ENCODE assay signal across 27 cellular contexts in the genomic region with DNA sequence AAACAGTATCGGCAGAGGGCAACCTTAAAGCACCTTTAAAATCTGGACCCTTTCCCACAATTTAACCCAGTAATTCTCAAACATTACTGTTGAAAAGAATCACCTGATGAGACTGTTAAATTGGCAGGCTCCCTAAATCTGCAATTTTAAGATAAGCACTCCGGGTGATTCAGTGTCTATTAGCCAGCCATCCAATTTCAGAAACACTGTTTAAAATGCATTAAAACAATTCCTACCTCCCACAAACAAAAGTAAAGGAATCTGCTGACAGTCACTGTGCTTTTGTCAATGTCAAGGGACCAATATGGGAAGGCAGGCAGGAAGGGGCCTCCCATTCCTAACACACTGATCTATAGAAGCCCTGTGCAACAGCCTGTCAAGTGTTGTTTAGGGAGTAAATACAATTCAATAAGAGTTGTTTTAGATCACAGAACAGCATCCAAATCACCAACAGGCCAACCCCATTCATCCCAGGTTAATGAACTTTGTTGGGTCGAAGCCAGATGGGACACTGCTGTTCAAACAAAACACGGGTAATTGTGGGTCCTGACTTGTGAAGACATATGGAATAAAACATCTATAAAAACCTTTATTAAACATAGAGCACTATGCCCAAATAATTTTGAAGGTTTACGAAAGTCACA. TPM values are rescaled to one million over a fixed set of nuclear protein-coding genes. Genes with fewer than 3 reads are reported as not detected.
DNase-seq lines count a peak whose midpoint lies in the region; ATAC-seq, FAIRE-seq and TF ChIP-seq lines count a peak whose summit lies in the region.
"Had no signal": no experiment of that assay in that cellular context is flagged by ENCODE, and none has a peak within 500 bp of the region (broad histone marks: within the 10 kb centered on the region; RNA-seq: fewer than 3 reads in every experiment).

No MANE protein-coding gene starts in this region.

- no peak for TF ChIP-seq EP300 in GM12878 (IDR thresholded peaks at IDR 0.05; ENCODE audit: borderline replicate concordance in 1 of 2, control insufficient read depth in 1 of 2, low read depth in 2 of 2, low read length in 2 of 2)

- no peak for ATAC-seq in activated CD4-positive, alpha-beta T cell treated with anti-CD3 and anti-CD28 coated beads for 36 hours
- no peak for ATAC-seq in stimulated activated naive CD8-positive, alpha-beta T cell treated with anti-CD3 and anti-CD28 coated beads, Interleukin-15, Interleukin-2, amounts not matched to agents 100 U/mL and 50 U/mL, for 24 hours
- no peak for ATAC-seq in GM12878
- ATAC-seq: left colon, mucosa of descending colon had no signal

- H3K36me3 ChIP-seq in GM12878 (ENCODE audit: control insufficient read depth in 2 of 2, insufficient read depth in 2 of 2, low read length in 1 of 2) = peaks cover 2 to 8% of the 10 kb centered on the region in 2 experiments
- H3K36me3 ChIP-seq: colonic mucosa had no signal

- no peaks in the 10 kb centered on the region for H3K9me3 ChIP-seq in GM12878 (replicated peaks; ENCODE audit: control insufficient read depth, insufficient read depth, low read length)
- H3K9me3 ChIP-seq: BE2C, colonic mucosa, heart left ventricle, mucosa of descending colon, neutrophil, SJSA1 had no signal

- no peak overlapping the region for H2AFZ ChIP-seq in GM12878 (ENCODE audit: control insufficient read depth, low read depth, low read length)

- RAD21 ChIA-PET in GM12878 (lab: Charles Lee; ENCODE audit: unreplicated experiment) = interaction anchor here (0.9 to 1.1 kb wide), 2 partner anchors 25 to 213 kb away, joined by 3 to 4 read pairs; no protein-coding TSS in a partner anchor

- H3K9me3 Mint-ChIP-seq in activated CD4-positive, alpha-beta T cell treated with anti-CD3 and anti-CD28 coated beads for 36 hours (ENCODE audit: low read depth) = no peaks in the 10 kb centered on the region
- no peaks in the 10 kb centered on the region for H3K9me3 Mint-ChIP-seq in stimulated activated naive CD8-positive, alpha-beta T cell treated with anti-CD3 and anti-CD28 coated beads, Interleukin-15, Interleukin-2, amounts not matched to agents 100 ng/mL and 50 ng/mL, for 24 hours
- H3K9me3 Mint-ChIP-seq: activated naive CD8-positive, alpha-beta T cell treated with anti-CD3 and anti-CD28 coated beads, Interleukin-2, amount 10 ng/mL, durations not matched to agents 7 days and 5 days; H9 had no signal

- intact Hi-C loops in activated CD4-positive, alpha-beta T cell treated with anti-CD3 and anti-CD28 coated beads for 36 hours (cut with DNase I, micrococcal nuclease) = loop anchor here in 1 of 2 experiments (2.0 kb wide), 1 partner anchor 461 kb away; a partner anchor contains a TSS
- intact Hi-C loops in GM12878 (cut with micrococcal nuclease; ENCODE audit: unreplicated experiment) = no loop called here

- peaks cover 48% of the 10 kb centered on the region for H3K4me1 ChIP-seq in GM12878 (ENCODE audit: control insufficient read depth, insufficient read depth, low read length)

- H3K4me1 Mint-ChIP-seq in activated CD4-positive, alpha-beta T cell treated with anti-CD3 and anti-CD28 coated beads for 36 hours = peaks cover 100% of the 10 kb centered on the region
- H3K4me1 Mint-ChIP-seq in stimulated activated naive CD8-positive, alpha-beta T cell treated with anti-CD3 and anti-CD28 coated beads, Interleukin-15, Interleukin-2, amounts not matched to agents 100 ng/mL and 50 ng/mL, for 24 hours (ENCODE audit: low read depth) = peaks cover 100% of the 10 kb centered on the region

- H3K27me3 Mint-ChIP-seq in activated CD4-positive, alpha-beta T cell treated with anti-CD3 and anti-CD28 coated beads for 36 hours = no peaks in the 10 kb centered on the region
- H3K27me3 Mint-ChIP-seq in stimulated activated naive CD8-positive, alpha-beta T cell treated with anti-CD3 and anti-CD28 coated beads, Interleukin-15, Interleukin-2, amounts not matched to agents 100 ng/mL and 50 ng/mL, for 24 hours = no peaks in the 10 kb centered on the region
- H3K27me3 Mint-ChIP-seq: activated naive CD8-positive, alpha-beta T cell treated with anti-CD3 and anti-CD28 coated beads, Interleukin-2, amount 10 ng/mL, durations not matched to agents 7 days and 5 days had no signal

- H3K4me3 ChIP-seq in GM12878 = no peak overlapping the region
- no peak overlapping the region for H3K4me3 ChIP-seq in coronary artery
- H3K4me3 ChIP-seq: colonic mucosa, heart left ventricle, mucosa of descending colon, SJSA1, smooth muscle cell had no signal

- FAIRE-seq in GM12878 (lab: Jason Lieb, UNC) = no peak
- FAIRE-seq: urothelium cell line had no signal

- BruUV-seq in GM12878 (replicated peaks; lab: Mats Ljungman, UMichigan) = no TSS peak

- no peaks in the 10 kb centered on the region for H3K27me3 ChIP-seq in GM12878 (replicated peaks in 1 of 2; ENCODE audit: control insufficient read depth in 2 of 2, insufficient read depth in 2 of 2, low read length in 1 of 2)
- H3K27me3 ChIP-seq: BE2C, brain microvascular endothelial cell, colonic mucosa, heart left ventricle, neutrophil, SJSA1 had no signal

- in situ Hi-C loops in GM12878 (cut with MboI) = no loop called here

- SMC1A ChIA-PET in GM12878 (lab: Charles Lee; ENCODE audit: uncharacterized antibody, unreplicated experiment) = interaction anchor here (1.0 to 1.8 kb wide), 3 partner anchors 18 to 25 kb away, joined by 3 to 8 read pairs (median 4); no protein-coding TSS in a partner anchor

- H3K27ac ChIP-seq in GM12878 (ENCODE audit: control insufficient read depth, insufficient read depth) (no peak overlapping the region), coronary artery (no peak overlapping the region)
- H3K27ac ChIP-seq: brain microvascular endothelial cell, colonic mucosa, neutrophil, SJSA1 had no signal

- no peak overlapping the region for H3K9ac ChIP-seq in GM12878 (ENCODE audit: control insufficient read depth, insufficient read depth, low read length)

- H4K20me1 ChIP-seq in GM12878 (ENCODE audit: control insufficient read depth, insufficient read depth) = no peaks in the 10 kb centered on the region

- TF ChIP-seq POLR2A in GM12878 (IDR thresholded peaks at IDR 0.05; ENCODE audit: low read depth, low read length) = no peak

- H3K36me3 Mint-ChIP-seq in activated CD4-positive, alpha-beta T cell treated with anti-CD3 and anti-CD28 coated beads for 36 hours (ENCODE audit: low read depth) = peaks cover 61% of the 10 kb centered on the region
- H3K36me3 Mint-ChIP-seq in stimulated activated naive CD8-positive, alpha-beta T cell treated with anti-CD3 and anti-CD28 coated beads, Interleukin-15, Interleukin-2, amounts not matched to agents 100 ng/mL and 50 ng/mL, for 24 hours (ENCODE audit: low read depth) = peaks cover 79% of the 10 kb centered on the region

- no peak for DNase-seq in activated CD4-positive, alpha-beta T cell treated with anti-CD3 and anti-CD28 coated beads for 36 hours
- DNase-seq in activated CD4-positive, alpha-beta T cell treated with anti-CD3 and anti-CD28 coated beads, Interleukin-2, amount 50 U/mL, for 4 hours = no peak
- DNase-seq in stimulated activated naive CD8-positive, alpha-beta T cell treated with anti-CD3 and anti-CD28 coated beads, Interleukin-15, Interleukin-2, amounts not matched to agents 100 U/mL and 50 U/mL, for 24 hours = no peak
- DNase-seq in GM12878 (ENCODE audit: low read depth, low spot score) (no peak), globus pallidus (ENCODE audit: low spot score) (no peak), COR-L47 (lab: John Stamatoyannopoulos, UW) (no peak), coronary artery (ENCODE audit: low spot score) (no peak)
- DNase-seq: activated naive CD8-positive, alpha-beta T cell treated with anti-CD3 and anti-CD28 coated beads, Interleukin-2, amount 10 ng/mL, durations not matched to agents 7 days and 5 days; BE2C; brain microvascular endothelial cell; H9; heart left ventricle; KBM-7; left colon; mucosa of descending colon; NCI-H2029; NCI-H226; NCI-H774; T1000 had no signal

- POLR2A ChIA-PET in activated CD4-positive, alpha-beta T cell treated with anti-CD3 and anti-CD28 coated beads for 36 hours (lab: Charles Lee) = interaction anchor here (1.0 to 1.8 kb wide), 2 partner anchors 18 to 22 kb away, joined by 10 to 21 read pairs; a partner anchor contains a TSS
- POLR2A ChIA-PET in GM12878 (lab: Charles Lee) = interaction anchor here (1.0 to 1.8 kb wide), 3 partner anchors 10 to 21 kb away, joined by 3 to 8 read pairs (median 8); a partner anchor contains a TSS

- WGBS in GM12878 (ENCODE audit: insufficient coverage, insufficient replicate concordance, low lambda C conversion rate, missing lambda C conversion rate) = 68% methylated on average over 5 of the region's 5 CpGs

- TF ChIP-seq RAD21 in GM12878 (IDR thresholded peaks at IDR 0.05; ENCODE audit: insufficient read depth, low read depth, low read length) = no peak

- H3K4me3 Mint-ChIP-seq in activated CD4-positive, alpha-beta T cell treated with anti-CD3 and anti-CD28 coated beads for 36 hours = peak overlapping the region; percentile 41
- H3K4me3 Mint-ChIP-seq in stimulated activated naive CD8-positive, alpha-beta T cell treated with anti-CD3 and anti-CD28 coated beads, Interleukin-15, Interleukin-2, amounts not matched to agents 100 ng/mL and 50 ng/mL, for 24 hours = peak overlapping the region; percentile 84
- H3K4me3 Mint-ChIP-seq: activated naive CD8-positive, alpha-beta T cell treated with anti-CD3 and anti-CD28 coated beads, Interleukin-2, amount 10 ng/mL, durations not matched to agents 7 days and 5 days; H9 had no signal

- 0 out of 2 replicates have a peak overlapping the region, but pooled peaks have one; percentile 12 for H3K4me2 ChIP-seq in GM12878 (ENCODE audit: control insufficient read depth, insufficient read depth)
- H3K4me2 ChIP-seq: smooth muscle cell had no signal

- CTCF ChIA-PET in activated CD4-positive, alpha-beta T cell treated with anti-CD3 and anti-CD28 coated beads for 36 hours (lab: Charles Lee) = interaction anchor here (0.6 to 1.7 kb wide), 2 partner anchors 18 to 345 kb away, joined by 3 to 10 read pairs; no protein-coding TSS in a partner anchor
- CTCF ChIA-PET in GM12878 (lab: Yijun Ruan, JAX) = interaction anchor here (1.4 to 1.8 kb wide), 2 partner anchors 22 to 46 kb away, joined by 5 to 6 read pairs; no protein-coding TSS in a partner anchor

- peaks cover 45% of the 10 kb centered on the region for H3K79me2 ChIP-seq in GM12878 (ENCODE audit: control insufficient read depth, insufficient read depth, low read length)

- peak overlapping the region; percentile 98 for H3K27ac Mint-ChIP-seq in activated CD4-positive, alpha-beta T cell treated with anti-CD3 and anti-CD28 coated beads for 36 hours
- peak overlapping the region; percentile 100 for H3K27ac Mint-ChIP-seq in stimulated activated naive CD8-positive, alpha-beta T cell treated with anti-CD3 and anti-CD28 coated beads, Interleukin-15, Interleukin-2, amounts not matched to agents 100 ng/mL and 50 ng/mL, for 24 hours
- H3K27ac Mint-ChIP-seq: activated naive CD8-positive, alpha-beta T cell treated with anti-CD3 and anti-CD28 coated beads, Interleukin-2, amount 10 ng/mL, durations not matched to agents 7 days and 5 days had no signal

- no peak for TF ChIP-seq CTCF in GM12878 (IDR thresholded peaks at IDR 0.05 in 2 of 3, conservative IDR thresholded peaks at IDR 0.05 in 1 of 3; ENCODE audit: control insufficient read depth in 2 of 3, extremely low read depth in 1 of 3, insufficient read depth in 1 of 3, low read depth in 3 of 3, low read length in 3 of 3)
- TF ChIP-seq CTCF in coronary artery (IDR thresholded peaks at IDR 0.05) = no peak

RNA-seq across cellular contexts. Expression of a gene that starts 21.4 kb away (rescaled TPM):
- 100 to 1,000 TPM in 1 of 2 experiments, 10 to 100 TPM in 1; 85.7 to 154 TPM for total RNA-seq in activated CD4-positive, alpha-beta T cell treated with anti-CD3 and anti-CD28 coated beads for 36 hours
- 14.5 and 16.2 TPM in 2 replicates for total RNA-seq in GM12878 (2013; cell fraction: nucleolus; rRNA removed)
- 41.4 and 47.0 TPM in 2 replicates for total RNA-seq in GM12878 (2014; rRNA removed)
- total RNA-seq in GM12878 (2014; rRNA removed; fragmentation: Illumina TruSeq; extraction: Trizol) = 26.9 and 27.8 TPM in 2 replicates
- 31.7 and 38.0 TPM in 2 replicates for total RNA-seq in GM12878 (2021)
- 8.3 TPM for polyA plus RNA-seq in GM12878 (2011; ENCODE audit: low read depth)
- 42.3 and 51.5 TPM in 2 replicates for polyA plus RNA-seq in GM12878 (2011; rRNA removed)
- 77.7 and 114 TPM in 2 replicates for polyA plus RNA-seq in GM12878 (2011; cell fraction: cytosol; rRNA removed)
- polyA plus RNA-seq in GM12878 (2011; cell fraction: nucleus; rRNA removed) = 83.3 and 88.1 TPM in 2 replicates
- polyA plus RNA-seq in GM12878 (2012) = 13.3 and 27.8 TPM in 2 replicates
- 33.7 and 37.2 TPM in 2 replicates for polyA plus RNA-seq in GM12878 (2014; fragmentation: Illumina TruSeq; extraction: Trizol)
- polyA plus RNA-seq in GM12878 (2014; fragmentation: Nextera tagmentation; extraction: Ambion mirVana) = 10 to 100 TPM in 1 of 2 experiments, 1 to 10 TPM in 1; 6.1 to 14.2 TPM
- polyA plus RNA-seq in GM12878 (2014; rRNA removed) = 41.4 and 43.0 TPM in 2 replicates
- 10 to 100 TPM in 1 of 2 experiments, 1 to 10 TPM in 1; 3.3 to 16.3 TPM for polyA plus RNA-seq in GM12878 (2016; fragmentation: Nextera tagmentation; extraction: Ambion mirVana)
- 59.1 and 114 TPM in 2 replicates for polyA minus RNA-seq in GM12878 (2011; rRNA and poly(A)+ RNA removed)
- polyA minus RNA-seq in GM12878 (2011; cell fraction: cytosol; rRNA and poly(A)+ RNA removed) = 28.7 and 37.3 TPM in 2 replicates
- 13.7 and 23.2 TPM in 2 replicates for polyA minus RNA-seq in GM12878 (2011; cell fraction: nucleus; rRNA and poly(A)+ RNA removed)

RNA-seq across cellular contexts. Expression of a gene that starts 37.9 kb away (rescaled TPM):
- under 1 TPM in 1 of 2 experiments, not detected in 1; 0.58 TPM for total RNA-seq in activated CD4-positive, alpha-beta T cell treated with anti-CD3 and anti-CD28 coated beads for 36 hours
- total RNA-seq in GM12878 (2013; cell fraction: nucleolus; rRNA removed) = not detected in 2 replicates
- total RNA-seq in GM12878 (2014; rRNA removed) = 0.06 TPM in 1 of 2 replicates, not detected in the other
- 0.04 and 0.09 TPM in 2 replicates for total RNA-seq in GM12878 (2014; rRNA removed; fragmentation: Illumina TruSeq; extraction: Trizol)
- total RNA-seq in GM12878 (2021) = 0.40 TPM in 1 of 2 replicates, not detected in the other
- polyA plus RNA-seq in GM12878 (2011; ENCODE audit: low read depth) = not detected
- polyA plus RNA-seq in GM12878 (2011; rRNA removed) = not detected in 2 replicates
- polyA plus RNA-seq in GM12878 (2011; cell fraction: cytosol; rRNA removed) = 0.18 TPM in 1 of 2 replicates, not detected in the other
- 0.25 TPM in 1 of 2 replicates, not detected in the other for polyA plus RNA-seq in GM12878 (2011; cell fraction: nucleus; rRNA removed)
- polyA plus RNA-seq in GM12878 (2012) = 0.09 TPM in 1 of 2 replicates, not detected in the other
- polyA plus RNA-seq in GM12878 (2014; fragmentation: Illumina TruSeq; extraction: Trizol) = not detected in 2 replicates
- polyA plus RNA-seq in GM12878 (2014; fragmentation: Nextera tagmentation; extraction: Ambion mirVana) = under 1 TPM in 1 of 2 experiments, not detected in 1; 0.40 TPM
- not detected in 2 replicates for polyA plus RNA-seq in GM12878 (2014; rRNA removed)
- under 1 TPM in 1 of 2 experiments, not detected in 1; 0.39 TPM for polyA plus RNA-seq in GM12878 (2016; fragmentation: Nextera tagmentation; extraction: Ambion mirVana)
- polyA minus RNA-seq in GM12878 (2011; rRNA and poly(A)+ RNA removed) = not detected in 2 replicates
- polyA minus RNA-seq in GM12878 (2011; cell fraction: cytosol; rRNA and poly(A)+ RNA removed) = 0.42 TPM in 1 of 2 replicates, not detected in the other
- polyA minus RNA-seq in GM12878 (2011; cell fraction: nucleus; rRNA and poly(A)+ RNA removed) = 0.12 TPM in 1 of 2 replicates, not detected in the other
- total RNA-seq: A172, colonic mucosa, H9, left colon, mucosa of descending colon, SJSA1, smooth muscle cell, subcutaneous adipose tissue had no signal
- polyA plus RNA-seq: heart left ventricle had no signal
